Comparison of ENCODE assay signal across 1 cellular context in genomic region chr1:61077676-61078521, GRCh38.
TF ChIP-seq lines count a peak whose summit lies in the region.

No MANE protein-coding gene starts in this region.

TF ChIP-seq in HepG2, 621 proteins besides CTCF, POLR2A, EP300 and RAD21 (continued from another document and continues in another):
- TF ChIP-seq ZBTB8A (CRISPR knock-in tag; IDR thresholded peaks at IDR 0.05; ENCODE audit: borderline replicate concordance, low read depth) (no peak), MAZ (IDR thresholded peaks at IDR 0.05; ENCODE audit: borderline replicate concordance, low read depth, low read length) (peak; percentile 33; the same call in 1 of the 2 replicates), MAZ (CRISPR knock-in tag; IDR thresholded peaks at IDR 0.05; ENCODE audit: low read depth) (no peak), SMAD3 (CRISPR knock-in tag; IDR thresholded peaks at IDR 0.05) (0 out of 2 replicates have a peak, but pooled peaks have one; percentile 39), NFKBIZ (CRISPR knock-in tag; IDR thresholded peaks at IDR 0.05) (no peak), ZNF234 (CRISPR knock-in tag; conservative IDR thresholded peaks at IDR 0.05) (no peak), MAFG (CRISPR knock-in tag; IDR thresholded peaks at IDR 0.05) (peak; percentile 68; the same call in 1 of the 2 replicates), ZNF253 (CRISPR knock-in tag; IDR thresholded peaks at IDR 0.05; ENCODE audit: borderline replicate concordance) (no peak), CREB3 (CRISPR knock-in tag; IDR thresholded peaks at IDR 0.05) (no peak), FOXA1 (IDR thresholded peaks at IDR 0.05) (no peak), FOXA1 (CRISPR knock-in tag; IDR thresholded peaks at IDR 0.05) (no peak), ZMYM3 (CRISPR knock-in tag; IDR thresholded peaks at IDR 0.05) (no peak), HNRNPUL1 (IDR thresholded peaks at IDR 0.05; ENCODE audit: low read depth, low read length) (no peak), ZNF782 (CRISPR knock-in tag; IDR thresholded peaks at IDR 0.05; ENCODE audit: borderline replicate concordance) (no peak), ZNF761 (CRISPR knock-in tag; conservative IDR thresholded peaks at IDR 0.05) (no peak), MED1 (CRISPR knock-in tag; IDR thresholded peaks at IDR 0.05) (0 out of 2 replicates have a peak, but pooled peaks have one; percentile 38), TEAD2 (CRISPR knock-in tag; IDR thresholded peaks at IDR 0.05) (no peak), ZFP36 (IDR thresholded peaks at IDR 0.05; ENCODE audit: borderline replicate concordance, low read depth, low read length, partially characterized antibody) (no peak), NFIB (CRISPR knock-in tag; IDR thresholded peaks at IDR 0.05; ENCODE audit: borderline replicate concordance) (no peak), ZNF607 (CRISPR knock-in tag; IDR thresholded peaks at IDR 0.05; ENCODE audit: borderline replicate concordance) (no peak), ZNF549 (CRISPR knock-in tag; IDR thresholded peaks at IDR 0.05) (no peak), CEBPZ (IDR thresholded peaks at IDR 0.05; ENCODE audit: low read length) (peak; percentile 82), HOXD1 (CRISPR knock-in tag; IDR thresholded peaks at IDR 0.05) (no peak), DMTF1 (CRISPR knock-in tag; IDR thresholded peaks at IDR 0.05) (no peak), ZNF12 (CRISPR knock-in tag; IDR thresholded peaks at IDR 0.05) (no peak), IRX3 (CRISPR knock-in tag; IDR thresholded peaks at IDR 0.05; ENCODE audit: borderline replicate concordance, low read depth) (no peak), FOSL1 (CRISPR knock-in tag; IDR thresholded peaks at IDR 0.05; ENCODE audit: borderline replicate concordance) (no peak), ZNF598 (CRISPR knock-in tag; IDR thresholded peaks at IDR 0.05; ENCODE audit: borderline replicate concordance) (no peak), CEBPG (CRISPR knock-in tag; IDR thresholded peaks at IDR 0.05) (no peak), PHF8 (CRISPR knock-in tag; IDR thresholded peaks at IDR 0.05) (no peak), KMT2B (CRISPR knock-in tag; IDR thresholded peaks at IDR 0.05) (peak; percentile 59; the same call in 1 of the 2 replicates), ZNF564 (CRISPR knock-in tag; IDR thresholded peaks at IDR 0.05) (no peak), SALL2 (CRISPR knock-in tag; IDR thresholded peaks at IDR 0.05) (no peak), ZNF546 (CRISPR knock-in tag; conservative IDR thresholded peaks at IDR 0.05) (no peak), NONO (IDR thresholded peaks at IDR 0.05) (no peak), NONO (CRISPR knock-in tag; conservative IDR thresholded peaks at IDR 0.05) (no peak), ZBTB1 (CRISPR knock-in tag; IDR thresholded peaks at IDR 0.05; ENCODE audit: borderline replicate concordance) (no peak), CSRNP1 (CRISPR knock-in tag; IDR thresholded peaks at IDR 0.05) (no peak), ZNF839 (CRISPR knock-in tag; IDR thresholded peaks at IDR 0.05; ENCODE audit: borderline replicate concordance) (no peak), ZNF274 (CRISPR knock-in tag; IDR thresholded peaks at IDR 0.05) (no peak), GMEB2 (CRISPR knock-in tag; IDR thresholded peaks at IDR 0.05; ENCODE audit: low read depth) (no peak; the same call in 1 of the 2 replicates), ELF1 (CRISPR knock-in tag; IDR thresholded peaks at IDR 0.05) (peak; percentile 61), ZNF891 (CRISPR knock-in tag; IDR thresholded peaks at IDR 0.05) (no peak), ARID3A (IDR thresholded peaks at IDR 0.05; ENCODE audit: low read depth, low read length) (peak; percentile 85; the same call in 1 of the 2 replicates), ZNF850 (CRISPR knock-in tag; conservative IDR thresholded peaks at IDR 0.05) (no peak), ZZZ3 (CRISPR knock-in tag; IDR thresholded peaks at IDR 0.05; ENCODE audit: borderline replicate concordance) (no peak), ZNF33A (CRISPR knock-in tag; IDR thresholded peaks at IDR 0.05; ENCODE audit: borderline replicate concordance) (no peak), GTF3A (CRISPR knock-in tag; conservative IDR thresholded peaks at IDR 0.05) (no peak), SIX4 (CRISPR knock-in tag; IDR thresholded peaks at IDR 0.05) (0 out of 2 replicates have a peak, but pooled peaks have one; percentile 27), FOXP4 (CRISPR knock-in tag; IDR thresholded peaks at IDR 0.05) (no peak), ZNF18 (CRISPR knock-in tag; IDR thresholded peaks at IDR 0.05; ENCODE audit: insufficient replicate concordance) (no peak)
